Comparison of ENCODE assay signal across 19 cellular contexts in the genomic region with DNA sequence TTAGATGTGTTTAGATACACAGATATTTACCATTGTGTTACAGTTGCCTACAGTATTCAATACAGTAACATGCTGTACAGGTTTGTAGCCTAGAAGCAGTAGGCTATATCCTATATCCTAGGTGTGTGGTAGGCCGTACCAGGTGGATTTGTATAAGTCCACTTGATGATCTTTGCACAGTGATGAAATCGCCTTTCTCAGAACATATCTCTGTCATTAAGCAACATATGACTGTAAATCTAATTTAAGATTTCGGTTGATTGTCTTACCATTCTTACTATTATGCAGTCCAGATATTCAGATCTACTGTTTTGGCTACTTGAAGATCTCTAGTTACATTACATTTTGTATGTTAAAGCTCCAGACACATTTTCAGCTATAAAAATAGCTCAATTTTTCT.
"Had no signal": no experiment of that assay in that cellular context is flagged by ENCODE, and none has a peak within 500 bp of the region (broad histone marks: within the 10 kb centered on the region; RNA-seq: fewer than 3 reads in every experiment).

No MANE protein-coding gene starts in this region.

- H3K4me3 Mint-ChIP-seq: memory B cell; naive thymus-derived CD4-positive, alpha-beta T cell had no signal

- H3K4me1 Mint-ChIP-seq: memory B cell had no signal

- H3K9me3 ChIP-seq: esophagus muscularis mucosa, left lung, lower lobe of right lung had no signal

- DNase-seq: dermis blood vessel endothelial cell; dorsolateral prefrontal cortex; effector CD4-positive, alpha-beta T cell; effector memory CD4-positive, alpha-beta T cell; foreskin keratinocyte; glutamatergic neuron; head of caudate nucleus; heart right ventricle; hippocampal formation; left cardiac atrium; left lung; left ventricle myocardium superior; lower lobe of right lung; mesendoderm; midbrain; naive thymus-derived CD4-positive, alpha-beta T cell had no signal

- H3K27me3 Mint-ChIP-seq: memory B cell; naive thymus-derived CD4-positive, alpha-beta T cell had no signal

- H3K27ac ChIP-seq: coronary artery, dorsolateral prefrontal cortex, esophagus muscularis mucosa, foreskin keratinocyte, heart right ventricle, left lung, lower lobe of right lung had no signal

- ATAC-seq: foreskin keratinocyte; heart right ventricle; left cardiac atrium; left lung; left ventricle myocardium superior; lower lobe of right lung; naive thymus-derived CD4-positive, alpha-beta T cell had no signal

- H3K27me3 ChIP-seq: dorsolateral prefrontal cortex, esophagus muscularis mucosa, foreskin keratinocyte, heart right ventricle, left lung had no signal

- H3K27ac Mint-ChIP-seq: memory B cell had no signal

- H3K9me3 Mint-ChIP-seq: naive thymus-derived CD4-positive, alpha-beta T cell had no signal

- H3K4me1 ChIP-seq: esophagus muscularis mucosa, foreskin keratinocyte, heart right ventricle, left lung, lower lobe of right lung had no signal

- H3K4me3 ChIP-seq: coronary artery, dorsolateral prefrontal cortex, esophagus muscularis mucosa, heart right ventricle, left lung, lower lobe of right lung had no signal
